31 cellular contexts compared by ENCODE assay signal in the genomic region with DNA sequence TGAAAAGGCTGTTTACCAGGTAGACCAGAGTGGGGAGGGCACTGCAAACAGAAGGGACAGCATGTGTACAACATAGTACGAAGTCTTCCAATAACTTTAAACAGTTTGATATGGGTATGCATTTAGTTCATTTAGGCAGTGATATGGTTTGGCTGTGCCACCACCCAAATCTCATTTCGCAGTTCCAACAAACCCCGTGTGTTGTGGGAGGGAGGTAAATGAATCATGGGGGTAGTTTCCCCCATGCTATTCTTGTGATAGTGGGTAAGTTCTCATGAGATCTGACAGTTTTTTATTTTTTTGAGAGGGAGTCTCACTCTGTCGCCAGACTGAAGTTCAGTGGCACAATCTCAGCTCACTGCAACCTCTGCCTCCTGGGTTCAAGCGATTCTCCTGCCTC.
"Had no signal": no experiment of that assay in that cellular context is flagged by ENCODE, and none has a peak within 500 bp of the region (broad histone marks: within the 10 kb centered on the region; RNA-seq: fewer than 3 reads in every experiment).

No MANE protein-coding gene starts in this region.

- DNase-seq: activated B cell treated with CpG ODN at 0.5 μM for 24 hours; activated CD4-positive, alpha-beta memory T cell treated with anti-CD3 and anti-CD28 coated beads for 36 hours; activated CD4-positive, alpha-beta T cell treated with anti-CD3 and anti-CD28 coated beads for 48 hours; activated CD4-positive, alpha-beta T cell treated with anti-CD3 and anti-CD28 coated beads, Interleukin-2, amount 50 U/mL, for 1 hour; activated CD4-positive, alpha-beta T cell treated with anti-CD3 and anti-CD28 coated beads, Interleukin-2, amount 50 U/mL, for 4 hours; activated CD4-positive, CD25-positive, alpha-beta regulatory T cell treated with anti-CD3 and anti-CD28 coated beads, Interleukin-2, amount 50 U/mL, for 72 hours; activated CD8-positive, alpha-beta memory T cell treated with anti-CD3 and anti-CD28 coated beads, Interleukin-2, amount 50 U/mL, for 4 hours; activated CD8-positive, alpha-beta T cell treated with anti-CD3 and anti-CD28 coated beads for 36 hours; activated effector memory CD4-positive, alpha-beta T cell treated with Interleukin-2 at 50 U/mL for 16 hours; activated gamma-delta T cell; activated naive CD4-positive, alpha-beta T cell treated with anti-CD3 and anti-CD28 coated beads, Interleukin-2, amount 50 U/mL, for 16 hours; activated naive CD4-positive, alpha-beta T cell treated with Interleukin-2 at 50 U/mL for 16 hours; activated naive CD8-positive, alpha-beta T cell treated with anti-CD3 and anti-CD28 coated beads, Interleukin-2, amount 10 ng/mL, durations not matched to agents 7 days and 5 days; activated naive CD8-positive, alpha-beta T cell treated with anti-CD3 and anti-CD28 coated beads, Interleukin-2, amount 50 U/mL, for 24 hours; activated T-cell treated with anti-CD3 and anti-CD28 coated beads for 4 hours; activated T-cell treated with anti-CD3 and anti-CD28 coated beads, Interleukin-2, amount 50 U/mL, for 24 hours; amygdala; anterior cingulate cortex; caudate nucleus; cerebellar nuclear complex; colonic mucosa; SW 1271; T-helper 1 cell; T-helper 9 cell had no signal

- H3K27me3 Mint-ChIP-seq: activated B cell treated with CpG ODN at 0.5 μM for 24 hours; activated CD4-positive, alpha-beta memory T cell treated with anti-CD3 and anti-CD28 coated beads for 36 hours; activated CD8-positive, alpha-beta T cell treated with anti-CD3 and anti-CD28 coated beads for 36 hours; activated naive CD8-positive, alpha-beta T cell; activated naive CD8-positive, alpha-beta T cell treated with anti-CD3 and anti-CD28 coated beads, Interleukin-2, amount 10 ng/mL, durations not matched to agents 7 days and 5 days; activated naive CD8-positive, alpha-beta T cell treated with anti-CD3 and anti-CD28 coated beads, Interleukin-2, amount 50 U/mL, for 24 hours; activated T-cell treated with anti-CD3 and anti-CD28 coated beads, Interleukin-2, amount 50 U/mL, for 24 hours; brain; central memory CD8-positive, alpha-beta T cell had no signal

- ATAC-seq: activated CD8-positive, alpha-beta T cell treated with anti-CD3 and anti-CD28 coated beads for 36 hours; activated naive CD8-positive, alpha-beta T cell treated with anti-CD3 and anti-CD28 coated beads, Interleukin-2, amount 50 U/mL, for 24 hours had no signal

- H3K4me3 Mint-ChIP-seq: activated B cell treated with CpG ODN at 0.5 μM for 24 hours; activated CD4-positive, alpha-beta memory T cell treated with anti-CD3 and anti-CD28 coated beads for 36 hours; activated CD8-positive, alpha-beta T cell treated with anti-CD3 and anti-CD28 coated beads for 36 hours; activated naive CD8-positive, alpha-beta T cell; activated naive CD8-positive, alpha-beta T cell treated with anti-CD3 and anti-CD28 coated beads, Interleukin-2, amount 10 ng/mL, durations not matched to agents 7 days and 5 days; activated naive CD8-positive, alpha-beta T cell treated with anti-CD3 and anti-CD28 coated beads, Interleukin-2, amount 50 U/mL, for 24 hours; activated T-cell treated with anti-CD3 and anti-CD28 coated beads, Interleukin-2, amount 50 U/mL, for 24 hours; activated T-helper 1 cell treated with anti-CD3 and anti-CD28 coated beads, Interleukin-12 subunit alpha, Interleukin-12 subunit beta, Interleukin-2, Interleukin-4 antibody, amounts not matched to agents 30 ng/mL and 10 ng/mL and 1 ng/mL, durations not matched to agents 14 hours and 24 hours and 36 hours; brain; central memory CD8-positive, alpha-beta T cell; T-helper 1 cell treated with Interleukin-12 subunit alpha and Interleukin-12 subunit beta and Interleukin-4 antibody, amounts not matched to agents 30 μg/mL and 1 μg/mL, for 36 hours; T-helper 2 cell treated with Interferon-gamma antibody and Interleukin-4, amounts not matched to agents 5 μg/mL and 100 μg/mL, for 36 hours had no signal

- H3K4me1 Mint-ChIP-seq: activated B cell treated with CpG ODN at 0.5 μM for 24 hours; brain; central memory CD8-positive, alpha-beta T cell had no signal

- H3K9me3 Mint-ChIP-seq: activated B cell treated with CpG ODN at 0.5 μM for 24 hours; activated CD4-positive, alpha-beta memory T cell treated with anti-CD3 and anti-CD28 coated beads for 36 hours; activated CD8-positive, alpha-beta T cell treated with anti-CD3 and anti-CD28 coated beads for 36 hours; activated naive CD8-positive, alpha-beta T cell treated with anti-CD3 and anti-CD28 coated beads, Interleukin-2, amount 10 ng/mL, durations not matched to agents 7 days and 5 days; activated naive CD8-positive, alpha-beta T cell treated with anti-CD3 and anti-CD28 coated beads, Interleukin-2, amount 50 U/mL, for 24 hours; activated T-cell treated with anti-CD3 and anti-CD28 coated beads, Interleukin-2, amount 50 U/mL, for 24 hours; activated T-helper 1 cell treated with anti-CD3 and anti-CD28 coated beads, Interleukin-12 subunit alpha, Interleukin-12 subunit beta, Interleukin-2, Interleukin-4 antibody, amounts not matched to agents 30 ng/mL and 10 ng/mL and 1 ng/mL, durations not matched to agents 14 hours and 24 hours and 36 hours; activated T-helper 2 cell treated with anti-CD3 and anti-CD28 coated beads, Interferon-gamma antibody, Interleukin-2, Interleukin-4, amounts not matched to agents 10 μg/mL and 5 μg/mL and 100 μg/mL, durations not matched to agents 14 hours and 24 hours and 36 hours; brain; central memory CD8-positive, alpha-beta T cell; T-helper 1 cell treated with Interleukin-12 subunit alpha and Interleukin-12 subunit beta and Interleukin-4 antibody, amounts not matched to agents 30 μg/mL and 1 μg/mL, for 36 hours; T-helper 2 cell treated with Interferon-gamma antibody and Interleukin-4, amounts not matched to agents 5 μg/mL and 100 μg/mL, for 36 hours had no signal

- H3K27ac Mint-ChIP-seq: activated B cell treated with CpG ODN at 0.5 μM for 24 hours; activated CD4-positive, alpha-beta memory T cell treated with anti-CD3 and anti-CD28 coated beads for 36 hours; activated CD8-positive, alpha-beta T cell treated with anti-CD3 and anti-CD28 coated beads for 36 hours; activated naive CD8-positive, alpha-beta T cell; activated naive CD8-positive, alpha-beta T cell treated with anti-CD3 and anti-CD28 coated beads, Interleukin-2, amount 10 ng/mL, durations not matched to agents 7 days and 5 days; activated naive CD8-positive, alpha-beta T cell treated with anti-CD3 and anti-CD28 coated beads, Interleukin-2, amount 50 U/mL, for 24 hours; activated T-cell treated with anti-CD3 and anti-CD28 coated beads, Interleukin-2, amount 50 U/mL, for 24 hours; activated T-helper 1 cell treated with anti-CD3 and anti-CD28 coated beads, Interleukin-12 subunit alpha, Interleukin-12 subunit beta, Interleukin-2, Interleukin-4 antibody, amounts not matched to agents 30 ng/mL and 10 ng/mL and 1 ng/mL, durations not matched to agents 14 hours and 24 hours and 36 hours; activated T-helper 2 cell treated with anti-CD3 and anti-CD28 coated beads, Interferon-gamma antibody, Interleukin-2, Interleukin-4, amounts not matched to agents 10 μg/mL and 5 μg/mL and 100 μg/mL, durations not matched to agents 14 hours and 24 hours and 36 hours; brain; T-helper 1 cell treated with Interleukin-12 subunit alpha and Interleukin-12 subunit beta and Interleukin-4 antibody, amounts not matched to agents 30 μg/mL and 1 μg/mL, for 36 hours; T-helper 2 cell treated with Interferon-gamma antibody and Interleukin-4, amounts not matched to agents 5 μg/mL and 100 μg/mL, for 36 hours had no signal
